ENCODE assay signal across 1 cellular context in genomic region chr7:117673367-117673766, GRCh38.
TF ChIP-seq lines count a peak whose summit lies in the region.

No MANE protein-coding gene starts in this region.

TF ChIP-seq in HepG2, 621 proteins besides CTCF, POLR2A, EP300 and RAD21:
- no peak for TF ChIP-seq ZHX2 (IDR thresholded peaks at IDR 0.05; ENCODE audit: low read depth)
- TF ChIP-seq ZHX2 (CRISPR knock-in tag; IDR thresholded peaks at IDR 0.05; ENCODE audit: borderline replicate concordance), result no peak
- no peak for TF ChIP-seq ZKSCAN1 (IDR thresholded peaks at IDR 0.05; ENCODE audit: low read length)
- TF ChIP-seq ZNF350 (CRISPR knock-in tag; IDR thresholded peaks at IDR 0.05; ENCODE audit: borderline replicate concordance, low read depth), result no peak
- TF ChIP-seq U2AF2 (IDR thresholded peaks at IDR 0.05; ENCODE audit: low read depth, low read length), result no peak
- no peak for TF ChIP-seq ZNF775 (CRISPR knock-in tag; IDR thresholded peaks at IDR 0.05; ENCODE audit: borderline replicate concordance)
- no peak for TF ChIP-seq STAT6 (CRISPR knock-in tag; IDR thresholded peaks at IDR 0.05; ENCODE audit: borderline replicate concordance)
- no peak for TF ChIP-seq ZNF607 (CRISPR knock-in tag; IDR thresholded peaks at IDR 0.05; ENCODE audit: borderline replicate concordance)
- no peak for TF ChIP-seq SNRNP70 (IDR thresholded peaks at IDR 0.05; ENCODE audit: low read depth, low read length)
- TF ChIP-seq RFXANK (CRISPR knock-in tag; IDR thresholded peaks at IDR 0.05), result no peak
